Comparison of ENCODE assay signal across 8 cellular contexts in the genomic region with DNA sequence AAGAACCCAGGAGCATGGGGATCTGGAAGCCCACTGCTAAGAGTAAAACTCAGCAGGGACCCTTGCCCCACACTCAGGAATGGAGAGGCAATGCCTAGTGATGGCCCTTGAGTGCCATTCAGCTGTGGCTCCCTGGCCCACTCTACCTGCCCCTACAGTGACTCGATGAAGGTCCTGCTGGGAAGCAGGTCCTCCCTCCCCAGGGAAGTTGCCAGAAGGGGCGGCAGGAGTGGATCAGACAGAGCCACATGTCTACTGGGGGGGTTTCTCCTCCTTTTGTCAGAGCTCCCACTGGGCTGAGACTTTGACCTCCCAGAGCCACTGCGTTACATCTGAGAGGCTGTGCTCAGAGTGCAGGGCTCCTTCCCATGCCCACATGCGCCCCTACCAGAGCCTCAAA. TPM values are rescaled to one million over a fixed set of nuclear protein-coding genes. Genes with fewer than 3 reads are reported as not detected.
DNase-seq lines count a peak whose midpoint lies in the region; ATAC-seq and TF ChIP-seq lines count a peak whose summit lies in the region.

No MANE protein-coding gene starts in this region.

- DNase-seq in GM12865 (ENCODE audit: low read depth) (no peak), RWPE2 (ENCODE audit: low spot score) (no peak), esophagus muscularis mucosa (ENCODE audit: extremely low spot score) (no peak), MG63 (no peak), D341Med (ENCODE audit: low spot score) (no peak)

- H3K4me1 ChIP-seq in RWPE2 (ENCODE audit: insufficient read depth, poor library complexity, severe bottlenecking): no peaks in the 10 kb centered on the region
- H3K4me1 ChIP-seq in esophagus muscularis mucosa: peaks cover 21 to 49% (median 45%) of the 10 kb centered on the region in 4 donors
- peaks cover 17 to 35% (median 30%) of the 10 kb centered on the region in 3 donors for H3K4me1 ChIP-seq in skeletal muscle tissue (ENCODE audit: control insufficient read depth in 3 of 3, insufficient read depth in 3 of 3, low read length in 3 of 3)

- ATAC-seq in RWPE2 (ENCODE audit: low read depth) (no peak), HG02678 (IDR thresholded peaks at IDR 0.05; ENCODE audit: unreplicated experiment) (no peak), GM21825 (IDR thresholded peaks at IDR 0.05; ENCODE audit: unreplicated experiment) (no peak)

- H3K27me3 ChIP-seq in RWPE2 (ENCODE audit: insufficient read depth, poor library complexity, severe bottlenecking) (no peaks in the 10 kb centered on the region), esophagus muscularis mucosa (no peaks in the 10 kb centered on the region), skeletal muscle tissue (ENCODE audit: control insufficient read depth in 3 of 3, insufficient read depth in 3 of 3, low read length in 3 of 3) (no peaks in the 10 kb centered on the region), MG63 (no peaks in the 10 kb centered on the region)

- H3K9ac ChIP-seq in skeletal muscle tissue (ENCODE audit: low read depth in 1 of 3, low read length in 3 of 3): peak overlapping the region; percentile 80 to 88 (median 82)

- no peak for TF ChIP-seq POLR2A in esophagus muscularis mucosa (IDR thresholded peaks at IDR 0.05; ENCODE audit: low read depth)

- WGBS in esophagus muscularis mucosa: 72% methylated on average over 2 of the region's 4 CpGs

- H3K4me3 ChIP-seq in GM12865 (ENCODE audit: low read depth, low read length) (peak overlapping the region; percentile 79), RWPE2 (ENCODE audit: severe bottlenecking) (peak overlapping the region; percentile 60), esophagus muscularis mucosa (peak overlapping the region; percentile 63 to 81 (median 68)), skeletal muscle tissue (ENCODE audit: low read length in 3 of 3) (peak overlapping the region; percentile 70 to 73 (median 73)), MG63 (no peak overlapping the region)

- H3K36me3 ChIP-seq in RWPE2 (ENCODE audit: low read depth) (peaks cover 26% of the 10 kb centered on the region), esophagus muscularis mucosa (peaks cover 0 to 29% (median 21%) of the 10 kb centered on the region in 4 donors), skeletal muscle tissue (ENCODE audit: control insufficient read depth in 3 of 3, insufficient read depth in 3 of 3, low read length in 3 of 3) (peaks cover 8 to 10% (median 8%) of the 10 kb centered on the region in 3 donors), MG63 (peaks cover 13% of the 10 kb centered on the region)

- TF ChIP-seq EP300 in esophagus muscularis mucosa (IDR thresholded peaks at IDR 0.05): no peak

- intact Hi-C loops in esophagus muscularis mucosa (cut with DNase I): loop anchor here (5.0 kb wide), 2 partner anchors 38 to 52 kb away; partner anchors contain the start of gene GDI1

- peak overlapping the region; percentile 64 for H3K27ac ChIP-seq in RWPE2 (ENCODE audit: poor library complexity, severe bottlenecking)
- H3K27ac ChIP-seq in esophagus muscularis mucosa (replicated peaks in 1 of 4): peak overlapping the region; percentile 88 to 97 (median 94)
- peak overlapping the region; percentile 92 for H3K27ac ChIP-seq in skeletal muscle tissue (ENCODE audit: low read depth, low read length)

- TF ChIP-seq CTCF in GM12865 (IDR thresholded peaks at IDR 0.05; ENCODE audit: insufficient read depth, low read depth, low read length, missing control alignments): no peak
- no peak for TF ChIP-seq CTCF in RWPE2 (IDR thresholded peaks at IDR 0.05; ENCODE audit: poor library complexity, severe bottlenecking)
- TF ChIP-seq CTCF in esophagus muscularis mucosa (IDR thresholded peaks at IDR 0.05): no peak

- H3K9me3 ChIP-seq in RWPE2 (ENCODE audit: severe bottlenecking): no peaks in the 10 kb centered on the region
- H3K9me3 ChIP-seq in esophagus muscularis mucosa: no peaks in the 10 kb centered on the region
- no peaks in the 10 kb centered on the region for H3K9me3 ChIP-seq in skeletal muscle tissue (ENCODE audit: control insufficient read depth in 3 of 3, low read length in 3 of 3)
- H3K9me3 ChIP-seq in MG63: no peaks in the 10 kb centered on the region

RNA-seq across cellular contexts. Expression of gene SLC10A3, which starts 1.2 kb away (rescaled TPM):
- total RNA-seq in esophagus muscularis mucosa (10 to 100 TPM; 24.5 to 44.9 (median 38.1) TPM), skeletal muscle tissue (3.1 TPM)
- 5.1 and 15.2 TPM in 2 replicates for total RNA-seq in MG63 (2014; rRNA removed; shearing (Covaris generic); ENCODE audit: low replicate concordance)

RNA-seq across cellular contexts. Expression of gene UBL4A, which starts 2.8 kb away (rescaled TPM):
- 10 to 100 TPM; 41.7 to 75.8 (median 57.9) TPM for total RNA-seq in esophagus muscularis mucosa
- 35.0 TPM for total RNA-seq in skeletal muscle tissue
- 51.9 and 101 TPM in 2 replicates for total RNA-seq in MG63 (2014; rRNA removed; shearing (Covaris generic); ENCODE audit: low replicate concordance)

RNA-seq across cellular contexts. Expression of gene LAGE3, which starts 10.1 kb away (rescaled TPM):
- total RNA-seq in esophagus muscularis mucosa (10 to 100 TPM; 14.1 to 21.7 (median 16.9) TPM), skeletal muscle tissue (12.0 TPM)
- 20.5 and 25.7 TPM in 2 replicates for total RNA-seq in MG63 (2014; rRNA removed; shearing (Covaris generic); ENCODE audit: low replicate concordance)

RNA-seq across cellular contexts. Expression of gene FAM3A, which starts 26.9 kb away (rescaled TPM):
- total RNA-seq in esophagus muscularis mucosa (10 to 100 TPM; 34.9 to 49.4 (median 40.4) TPM), skeletal muscle tissue (15.7 TPM)
- 22.3 and 48.2 TPM in 2 replicates for total RNA-seq in MG63 (2014; rRNA removed; shearing (Covaris generic); ENCODE audit: low replicate concordance)

RNA-seq across cellular contexts. Expression of gene PLXNA3, which starts 31.1 kb away (rescaled TPM):
- total RNA-seq in esophagus muscularis mucosa (10 to 100 TPM in 1 of 4 donors, 1 to 10 TPM in 3; 2.2 to 17.9 (median 4.3) TPM), skeletal muscle tissue (9.9 TPM)
- total RNA-seq in MG63 (2014; rRNA removed; shearing (Covaris generic); ENCODE audit: low replicate concordance): 0.27 and 5.0 TPM in 2 replicates
